ENCODE assay signal across 1 cellular context in the genomic region with DNA sequence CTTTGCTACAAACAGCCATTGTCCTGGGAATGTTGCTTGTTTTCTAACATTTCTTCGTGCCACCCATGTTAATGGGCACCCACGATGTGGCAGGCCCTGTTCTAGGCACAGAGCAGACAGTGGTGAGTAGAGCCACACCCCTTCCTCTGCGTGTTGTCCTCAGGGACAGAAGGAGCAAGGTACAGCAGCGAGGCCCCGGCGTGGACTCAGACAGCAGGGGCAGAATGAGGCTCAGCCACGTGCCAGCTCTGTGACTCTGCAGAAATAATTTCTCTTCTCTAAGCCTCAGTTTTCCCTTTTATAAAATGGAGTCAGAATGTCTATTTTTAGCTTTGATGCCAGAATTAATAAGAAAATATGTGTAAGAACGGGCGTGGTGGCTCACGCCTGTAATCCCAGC.
TF ChIP-seq lines count a peak whose summit lies in the region.

No MANE protein-coding gene starts in this region.

TF ChIP-seq in HepG2, 621 proteins besides CTCF, POLR2A, EP300 and RAD21 (continued from another document):
- TF ChIP-seq, protein P1, sequence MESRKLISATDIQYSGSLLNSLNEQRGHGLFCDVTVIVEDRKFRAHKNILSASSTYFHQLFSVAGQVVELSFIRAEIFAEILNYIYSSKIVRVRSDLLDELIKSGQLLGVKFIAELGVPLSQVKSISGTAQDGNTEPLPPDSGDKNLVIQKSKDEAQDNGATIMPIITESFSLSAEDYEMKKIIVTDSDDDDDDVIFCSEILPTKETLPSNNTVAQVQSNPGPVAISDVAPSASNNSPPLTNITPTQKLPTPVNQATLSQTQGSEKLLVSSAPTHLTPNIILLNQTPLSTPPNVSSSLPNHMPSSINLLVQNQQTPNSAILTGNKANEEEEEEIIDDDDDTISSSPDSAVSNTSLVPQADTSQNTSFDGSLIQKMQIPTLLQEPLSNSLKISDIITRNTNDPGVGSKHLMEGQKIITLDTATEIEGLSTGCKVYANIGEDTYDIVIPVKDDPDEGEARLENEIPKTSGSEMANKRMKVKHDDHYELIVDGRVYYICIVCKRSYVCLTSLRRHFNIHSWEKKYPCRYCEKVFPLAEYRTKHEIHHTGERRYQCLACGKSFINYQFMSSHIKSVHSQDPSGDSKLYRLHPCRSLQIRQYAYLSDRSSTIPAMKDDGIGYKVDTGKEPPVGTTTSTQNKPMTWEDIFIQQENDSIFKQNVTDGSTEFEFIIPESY (CRISPR knock-in tag; IDR thresholded peaks at IDR 0.05): no peak
- TF ChIP-seq, protein P2, sequence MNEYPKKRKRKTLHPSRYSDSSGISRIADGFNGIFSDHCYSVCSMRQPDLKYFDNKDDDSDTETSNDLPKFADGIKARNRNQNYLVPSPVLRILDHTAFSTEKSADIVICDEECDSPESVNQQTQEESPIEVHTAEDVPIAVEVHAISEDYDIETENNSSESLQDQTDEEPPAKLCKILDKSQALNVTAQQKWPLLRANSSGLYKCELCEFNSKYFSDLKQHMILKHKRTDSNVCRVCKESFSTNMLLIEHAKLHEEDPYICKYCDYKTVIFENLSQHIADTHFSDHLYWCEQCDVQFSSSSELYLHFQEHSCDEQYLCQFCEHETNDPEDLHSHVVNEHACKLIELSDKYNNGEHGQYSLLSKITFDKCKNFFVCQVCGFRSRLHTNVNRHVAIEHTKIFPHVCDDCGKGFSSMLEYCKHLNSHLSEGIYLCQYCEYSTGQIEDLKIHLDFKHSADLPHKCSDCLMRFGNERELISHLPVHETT (CRISPR knock-in tag; conservative IDR thresholded peaks at IDR 0.05): no peak
